30 cellular contexts compared by ENCODE assay signal in the genomic region with DNA sequence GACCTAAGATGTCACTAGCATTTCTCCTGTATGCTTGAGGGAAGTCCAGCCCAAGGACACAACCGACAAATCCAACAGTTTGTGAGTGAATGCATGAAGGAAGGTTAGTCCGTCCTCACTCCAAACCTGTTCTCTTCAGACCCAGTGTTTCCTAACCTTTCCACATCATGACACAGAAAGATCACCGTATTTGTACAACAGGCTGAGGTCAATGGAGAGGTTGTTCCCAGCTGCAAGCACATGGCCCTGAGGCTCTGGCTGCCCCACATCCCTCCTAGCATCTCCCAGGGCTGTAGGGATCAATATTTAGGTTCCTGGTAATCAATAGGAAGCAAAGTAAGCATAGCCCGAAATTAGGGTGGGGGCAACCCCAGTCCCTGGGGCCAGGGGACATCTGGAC.
"Had no signal": no experiment of that assay in that cellular context is flagged by ENCODE, and none has a peak within 500 bp of the region (broad histone marks: within the 10 kb centered on the region; RNA-seq: fewer than 3 reads in every experiment).

No MANE protein-coding gene starts in this region.

- H3K4me1 Mint-ChIP-seq: activated T-helper 17 cell treated with anti-CD3 and anti-CD28 coated beads, Interleukin-2, amount 50 U/mL, for 72 hours had no signal

- H3K27ac ChIP-seq: brain microvascular endothelial cell, esophagus muscularis mucosa, foreskin keratinocyte, gastrocnemius medialis, heart right ventricle, VCaP had no signal

- H3K27me3 ChIP-seq: brain microvascular endothelial cell had no signal

- H3K27ac Mint-ChIP-seq: activated CD8-positive, alpha-beta T cell treated with anti-CD3 and anti-CD28 coated beads for 36 hours; activated naive CD8-positive, alpha-beta T cell; activated T-helper 17 cell treated with anti-CD3 and anti-CD28 coated beads, Interleukin-2, amount 50 U/mL, for 72 hours; effector memory CD8-positive, alpha-beta T cell; T-helper 17 cell; T-helper 2 cell treated with Interferon-gamma antibody and Interleukin-4, amounts not matched to agents 5 μg/mL and 100 μg/mL, for 36 hours; WTC11 had no signal

- H3K4me3 ChIP-seq: esophagus muscularis mucosa, gastrocnemius medialis, heart right ventricle had no signal

- H3K36me3 Mint-ChIP-seq: activated naive CD8-positive, alpha-beta T cell; WTC11 had no signal

- H3K9me3 ChIP-seq: esophagus muscularis mucosa, gastrocnemius medialis, heart right ventricle had no signal

- H3K4me3 Mint-ChIP-seq: activated CD8-positive, alpha-beta T cell treated with anti-CD3 and anti-CD28 coated beads for 36 hours; activated naive CD8-positive, alpha-beta T cell; activated T-cell treated with anti-CD3 and anti-CD28 coated beads, Interleukin-2, amount 50 U/mL, for 4 hours; activated T-helper 17 cell treated with anti-CD3 and anti-CD28 coated beads, Interleukin-2, amount 50 U/mL, for 72 hours; effector memory CD8-positive, alpha-beta T cell; T-helper 17 cell; T-helper 2 cell treated with Interferon-gamma antibody and Interleukin-4, amounts not matched to agents 5 μg/mL and 100 μg/mL, for 36 hours; WTC11 had no signal

- ATAC-seq: activated CD8-positive, alpha-beta T cell treated with anti-CD3 and anti-CD28 coated beads for 36 hours; activated T-cell treated with anti-CD3 and anti-CD28 coated beads, Interleukin-2, amount 50 U/mL, for 4 hours; activated T-helper 17 cell treated with anti-CD3 and anti-CD28 coated beads, Interleukin-2, amount 50 U/mL, for 72 hours; effector memory CD8-positive, alpha-beta T cell; foreskin keratinocyte; T-helper 17 cell had no signal

- DNase-seq: activated CD4-positive, alpha-beta T cell treated with anti-CD3 and anti-CD28 coated beads for 48 hours; activated CD4-positive, alpha-beta T cell treated with anti-CD3 and anti-CD28 coated beads, Interleukin-2, amount 50 U/mL, for 1 hour; activated CD4-positive, alpha-beta T cell treated with anti-CD3 and anti-CD28 coated beads, Interleukin-2, amount 50 U/mL, for 48 hours; activated CD8-positive, alpha-beta memory T cell treated with anti-CD3 and anti-CD28 coated beads for 24 hours; activated CD8-positive, alpha-beta T cell treated with anti-CD3 and anti-CD28 coated beads for 36 hours; activated effector memory CD4-positive, alpha-beta T cell treated with Interleukin-2 at 50 U/mL for 16 hours; activated gamma-delta T cell treated with Interleukin-2 at 50 U/mL for 16 hours; activated naive CD4-positive, alpha-beta T cell treated with anti-CD3 and anti-CD28 coated beads, Interleukin-2, amount 50 U/mL, for 16 hours; activated naive CD4-positive, alpha-beta T cell treated with Interleukin-2 at 50 U/mL for 16 hours; activated T-cell treated with anti-CD3 and anti-CD28 coated beads, Interleukin-2, amount 50 U/mL, for 4 hours; amniotic stem cell; anterior cingulate cortex; brain microvascular endothelial cell; cortex of kidney; dermis blood vessel endothelial cell; effector CD4-positive, alpha-beta T cell; effector memory CD8-positive, alpha-beta T cell; erythroblast; foreskin keratinocyte; gastrocnemius medialis; heart right ventricle; T-helper 1 cell; T-helper 17 cell; T1000 had no signal

- H3K9me3 Mint-ChIP-seq: activated CD8-positive, alpha-beta T cell treated with anti-CD3 and anti-CD28 coated beads for 36 hours; activated T-cell treated with anti-CD3 and anti-CD28 coated beads, Interleukin-2, amount 50 U/mL, for 4 hours; activated T-helper 17 cell treated with anti-CD3 and anti-CD28 coated beads, Interleukin-2, amount 50 U/mL, for 72 hours; effector memory CD8-positive, alpha-beta T cell; T-helper 2 cell treated with Interferon-gamma antibody and Interleukin-4, amounts not matched to agents 5 μg/mL and 100 μg/mL, for 36 hours had no signal

- H3K4me1 ChIP-seq: foreskin keratinocyte had no signal

- H3K36me3 ChIP-seq: brain microvascular endothelial cell, esophagus muscularis mucosa, gastrocnemius medialis, heart right ventricle had no signal
